In genomic region chr16:57800213-57801097, GRCh38 we compare ENCODE assay signal across 1 cellular context.
TF ChIP-seq lines count a peak whose summit lies in the region.

No MANE protein-coding gene starts in this region.

TF ChIP-seq in K562, 482 proteins besides CTCF, POLR2A, EP300 and RAD21 (continued from another document and continues in another):
- TF ChIP-seq MGA (IDR thresholded peaks at IDR 0.05) = no peak
- no peak for TF ChIP-seq TRIM24 (IDR thresholded peaks at IDR 0.05)
- no peak for TF ChIP-seq MED1 (CRISPR knock-in tag; IDR thresholded peaks at IDR 0.05; ENCODE audit: borderline replicate concordance)
- TF ChIP-seq NCOA1 (IDR thresholded peaks at IDR 0.05; ENCODE audit: low read depth) = 0 out of 2 replicates have a peak, but pooled peaks have one; percentile 23
- TF ChIP-seq FOSL1 (tag; conservative IDR thresholded peaks at IDR 0.05) = no peak; the same call in 1 of the 2 replicates
- no peak for TF ChIP-seq TAF15 (IDR thresholded peaks at IDR 0.05; ENCODE audit: low read depth, low read length)
- TF ChIP-seq, protein P1, sequence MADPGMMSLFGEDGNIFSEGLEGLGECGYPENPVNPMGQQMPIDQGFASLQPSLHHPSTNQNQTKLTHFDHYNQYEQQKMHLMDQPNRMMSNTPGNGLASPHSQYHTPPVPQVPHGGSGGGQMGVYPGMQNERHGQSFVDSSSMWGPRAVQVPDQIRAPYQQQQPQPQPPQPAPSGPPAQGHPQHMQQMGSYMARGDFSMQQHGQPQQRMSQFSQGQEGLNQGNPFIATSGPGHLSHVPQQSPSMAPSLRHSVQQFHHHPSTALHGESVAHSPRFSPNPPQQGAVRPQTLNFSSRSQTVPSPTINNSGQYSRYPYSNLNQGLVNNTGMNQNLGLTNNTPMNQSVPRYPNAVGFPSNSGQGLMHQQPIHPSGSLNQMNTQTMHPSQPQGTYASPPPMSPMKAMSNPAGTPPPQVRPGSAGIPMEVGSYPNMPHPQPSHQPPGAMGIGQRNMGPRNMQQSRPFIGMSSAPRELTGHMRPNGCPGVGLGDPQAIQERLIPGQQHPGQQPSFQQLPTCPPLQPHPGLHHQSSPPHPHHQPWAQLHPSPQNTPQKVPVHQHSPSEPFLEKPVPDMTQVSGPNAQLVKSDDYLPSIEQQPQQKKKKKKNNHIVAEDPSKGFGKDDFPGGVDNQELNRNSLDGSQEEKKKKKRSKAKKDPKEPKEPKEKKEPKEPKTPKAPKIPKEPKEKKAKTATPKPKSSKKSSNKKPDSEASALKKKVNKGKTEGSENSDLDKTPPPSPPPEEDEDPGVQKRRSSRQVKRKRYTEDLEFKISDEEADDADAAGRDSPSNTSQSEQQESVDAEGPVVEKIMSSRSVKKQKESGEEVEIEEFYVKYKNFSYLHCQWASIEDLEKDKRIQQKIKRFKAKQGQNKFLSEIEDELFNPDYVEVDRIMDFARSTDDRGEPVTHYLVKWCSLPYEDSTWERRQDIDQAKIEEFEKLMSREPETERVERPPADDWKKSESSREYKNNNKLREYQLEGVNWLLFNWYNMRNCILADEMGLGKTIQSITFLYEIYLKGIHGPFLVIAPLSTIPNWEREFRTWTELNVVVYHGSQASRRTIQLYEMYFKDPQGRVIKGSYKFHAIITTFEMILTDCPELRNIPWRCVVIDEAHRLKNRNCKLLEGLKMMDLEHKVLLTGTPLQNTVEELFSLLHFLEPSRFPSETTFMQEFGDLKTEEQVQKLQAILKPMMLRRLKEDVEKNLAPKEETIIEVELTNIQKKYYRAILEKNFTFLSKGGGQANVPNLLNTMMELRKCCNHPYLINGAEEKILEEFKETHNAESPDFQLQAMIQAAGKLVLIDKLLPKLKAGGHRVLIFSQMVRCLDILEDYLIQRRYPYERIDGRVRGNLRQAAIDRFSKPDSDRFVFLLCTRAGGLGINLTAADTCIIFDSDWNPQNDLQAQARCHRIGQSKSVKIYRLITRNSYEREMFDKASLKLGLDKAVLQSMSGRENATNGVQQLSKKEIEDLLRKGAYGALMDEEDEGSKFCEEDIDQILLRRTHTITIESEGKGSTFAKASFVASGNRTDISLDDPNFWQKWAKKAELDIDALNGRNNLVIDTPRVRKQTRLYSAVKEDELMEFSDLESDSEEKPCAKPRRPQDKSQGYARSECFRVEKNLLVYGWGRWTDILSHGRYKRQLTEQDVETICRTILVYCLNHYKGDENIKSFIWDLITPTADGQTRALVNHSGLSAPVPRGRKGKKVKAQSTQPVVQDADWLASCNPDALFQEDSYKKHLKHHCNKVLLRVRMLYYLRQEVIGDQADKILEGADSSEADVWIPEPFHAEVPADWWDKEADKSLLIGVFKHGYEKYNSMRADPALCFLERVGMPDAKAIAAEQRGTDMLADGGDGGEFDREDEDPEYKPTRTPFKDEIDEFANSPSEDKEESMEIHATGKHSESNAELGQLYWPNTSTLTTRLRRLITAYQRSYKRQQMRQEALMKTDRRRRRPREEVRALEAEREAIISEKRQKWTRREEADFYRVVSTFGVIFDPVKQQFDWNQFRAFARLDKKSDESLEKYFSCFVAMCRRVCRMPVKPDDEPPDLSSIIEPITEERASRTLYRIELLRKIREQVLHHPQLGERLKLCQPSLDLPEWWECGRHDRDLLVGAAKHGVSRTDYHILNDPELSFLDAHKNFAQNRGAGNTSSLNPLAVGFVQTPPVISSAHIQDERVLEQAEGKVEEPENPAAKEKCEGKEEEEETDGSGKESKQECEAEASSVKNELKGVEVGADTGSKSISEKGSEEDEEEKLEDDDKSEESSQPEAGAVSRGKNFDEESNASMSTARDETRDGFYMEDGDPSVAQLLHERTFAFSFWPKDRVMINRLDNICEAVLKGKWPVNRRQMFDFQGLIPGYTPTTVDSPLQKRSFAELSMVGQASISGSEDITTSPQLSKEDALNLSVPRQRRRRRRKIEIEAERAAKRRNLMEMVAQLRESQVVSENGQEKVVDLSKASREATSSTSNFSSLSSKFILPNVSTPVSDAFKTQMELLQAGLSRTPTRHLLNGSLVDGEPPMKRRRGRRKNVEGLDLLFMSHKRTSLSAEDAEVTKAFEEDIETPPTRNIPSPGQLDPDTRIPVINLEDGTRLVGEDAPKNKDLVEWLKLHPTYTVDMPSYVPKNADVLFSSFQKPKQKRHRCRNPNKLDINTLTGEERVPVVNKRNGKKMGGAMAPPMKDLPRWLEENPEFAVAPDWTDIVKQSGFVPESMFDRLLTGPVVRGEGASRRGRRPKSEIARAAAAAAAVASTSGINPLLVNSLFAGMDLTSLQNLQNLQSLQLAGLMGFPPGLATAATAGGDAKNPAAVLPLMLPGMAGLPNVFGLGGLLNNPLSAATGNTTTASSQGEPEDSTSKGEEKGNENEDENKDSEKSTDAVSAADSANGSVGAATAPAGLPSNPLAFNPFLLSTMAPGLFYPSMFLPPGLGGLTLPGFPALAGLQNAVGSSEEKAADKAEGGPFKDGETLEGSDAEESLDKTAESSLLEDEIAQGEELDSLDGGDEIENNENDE (IDR thresholded peaks at IDR 0.05; ENCODE audit: low read depth, low read length) = no peak
- TF ChIP-seq, protein P2, sequence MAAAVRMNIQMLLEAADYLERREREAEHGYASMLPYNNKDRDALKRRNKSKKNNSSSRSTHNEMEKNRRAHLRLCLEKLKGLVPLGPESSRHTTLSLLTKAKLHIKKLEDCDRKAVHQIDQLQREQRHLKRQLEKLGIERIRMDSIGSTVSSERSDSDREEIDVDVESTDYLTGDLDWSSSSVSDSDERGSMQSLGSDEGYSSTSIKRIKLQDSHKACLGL (CRISPR knock-in tag; IDR thresholded peaks at IDR 0.05; ENCODE audit: borderline replicate concordance, poor library complexity, severe bottlenecking) = no peak
- no peak for TF ChIP-seq SRF (CRISPR knock-in tag; IDR thresholded peaks at IDR 0.05)
- TF ChIP-seq ZNF24 (IDR thresholded peaks at IDR 0.05) = no peak
- no peak for TF ChIP-seq U2AF2 (optimal IDR thresholded peaks at IDR 0.05; ENCODE audit: low read depth, low read length)
- TF ChIP-seq FOXK1 (CRISPR knock-in tag; IDR thresholded peaks at IDR 0.05; ENCODE audit: borderline replicate concordance) = no peak
- no peak for TF ChIP-seq HMGXB4 (CRISPR knock-in tag; IDR thresholded peaks at IDR 0.05)
- TF ChIP-seq DIDO1 (tag; IDR thresholded peaks at IDR 0.05; ENCODE audit: low read depth) = no peak
- peak; percentile 16; the same call in 1 of the 2 replicates for TF ChIP-seq MBD2 (IDR thresholded peaks at IDR 0.05; ENCODE audit: borderline replicate concordance, low read depth)
- TF ChIP-seq ZC3H8 (IDR thresholded peaks at IDR 0.05) = no peak
- no peak for TF ChIP-seq KAT2B (IDR thresholded peaks at IDR 0.05; ENCODE audit: low read depth, low read length)
- no peak for TF ChIP-seq POLR2G (IDR thresholded peaks at IDR 0.05; ENCODE audit: low read depth, low read length)
- no peak for TF ChIP-seq CHD2 (IDR thresholded peaks at IDR 0.05; ENCODE audit: low read depth, low read length)
- no peak for TF ChIP-seq SETDB1 (IDR thresholded peaks at IDR 0.05; ENCODE audit: low read length)
- no peak for TF ChIP-seq ZNF778 (CRISPR knock-in tag; IDR thresholded peaks at IDR 0.05)
- no peak for TF ChIP-seq ZNF717 (CRISPR knock-in tag; IDR thresholded peaks at IDR 0.05)
- TF ChIP-seq, protein P3, sequence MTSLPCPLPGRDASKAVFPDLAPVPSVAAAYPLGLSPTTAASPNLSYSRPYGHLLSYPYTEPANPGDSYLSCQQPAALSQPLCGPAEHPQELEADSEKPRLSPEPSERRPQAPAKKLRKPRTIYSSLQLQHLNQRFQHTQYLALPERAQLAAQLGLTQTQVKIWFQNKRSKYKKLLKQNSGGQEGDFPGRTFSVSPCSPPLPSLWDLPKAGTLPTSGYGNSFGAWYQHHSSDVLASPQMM (CRISPR knock-in tag; IDR thresholded peaks at IDR 0.05) = no peak
- no peak for TF ChIP-seq GTF2B (IDR thresholded peaks at IDR 0.05; ENCODE audit: extremely low read depth, insufficient read length)
- TF ChIP-seq, protein P4, sequence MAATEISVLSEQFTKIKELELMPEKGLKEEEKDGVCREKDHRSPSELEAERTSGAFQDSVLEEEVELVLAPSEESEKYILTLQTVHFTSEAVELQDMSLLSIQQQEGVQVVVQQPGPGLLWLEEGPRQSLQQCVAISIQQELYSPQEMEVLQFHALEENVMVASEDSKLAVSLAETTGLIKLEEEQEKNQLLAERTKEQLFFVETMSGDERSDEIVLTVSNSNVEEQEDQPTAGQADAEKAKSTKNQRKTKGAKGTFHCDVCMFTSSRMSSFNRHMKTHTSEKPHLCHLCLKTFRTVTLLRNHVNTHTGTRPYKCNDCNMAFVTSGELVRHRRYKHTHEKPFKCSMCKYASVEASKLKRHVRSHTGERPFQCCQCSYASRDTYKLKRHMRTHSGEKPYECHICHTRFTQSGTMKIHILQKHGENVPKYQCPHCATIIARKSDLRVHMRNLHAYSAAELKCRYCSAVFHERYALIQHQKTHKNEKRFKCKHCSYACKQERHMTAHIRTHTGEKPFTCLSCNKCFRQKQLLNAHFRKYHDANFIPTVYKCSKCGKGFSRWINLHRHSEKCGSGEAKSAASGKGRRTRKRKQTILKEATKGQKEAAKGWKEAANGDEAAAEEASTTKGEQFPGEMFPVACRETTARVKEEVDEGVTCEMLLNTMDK (IDR thresholded peaks at IDR 0.05; ENCODE audit: borderline replicate concordance, insufficient read depth, low read depth, low read length, poor library complexity, severe bottlenecking) = no peak
